Comparison of ENCODE assay signal across 17 cellular contexts in the genomic region with DNA sequence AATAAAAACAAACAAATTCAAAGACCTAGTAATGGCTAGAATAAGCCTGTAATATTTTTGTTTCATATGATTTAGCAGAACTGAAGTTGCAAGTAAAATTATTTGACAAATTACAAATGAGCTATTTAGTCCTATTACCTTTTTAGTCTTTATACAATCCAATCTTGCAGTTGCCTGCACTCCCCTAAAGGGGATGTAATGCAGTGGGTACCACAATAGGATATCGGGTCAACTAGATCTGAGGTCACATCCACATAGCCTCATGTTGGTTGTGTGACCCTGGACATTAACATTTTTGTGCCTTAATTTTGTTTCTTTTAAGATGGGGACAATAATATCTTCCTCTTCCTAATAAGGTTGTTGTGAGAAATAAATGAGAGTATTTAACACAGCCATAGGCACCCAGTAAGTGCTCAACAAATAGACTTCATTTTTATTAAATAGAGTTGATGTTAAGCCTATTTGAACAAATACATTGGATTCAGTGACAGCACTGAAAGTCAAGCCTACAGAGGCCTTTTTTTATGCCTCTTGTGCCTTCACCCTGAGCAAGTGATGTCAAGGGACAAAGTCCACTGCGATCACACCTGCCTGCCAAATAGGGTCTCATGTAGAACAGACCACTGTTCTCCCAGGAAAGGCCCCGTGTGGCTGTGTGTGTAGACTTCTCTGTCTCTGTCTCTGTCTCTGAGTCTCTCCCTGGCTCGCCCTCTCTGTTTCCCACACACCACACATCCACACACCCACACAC.
DNase-seq lines count a peak whose midpoint lies in the region; ATAC-seq and TF ChIP-seq lines count a peak whose summit lies in the region.
"Had no signal": no experiment of that assay in that cellular context is flagged by ENCODE, and none has a peak within 500 bp of the region (broad histone marks: within the 10 kb centered on the region; RNA-seq: fewer than 3 reads in every experiment).

No MANE protein-coding gene starts in this region.

- H3K27me3 Mint-ChIP-seq in H9 (ENCODE audit: low read depth), result peaks cover 6% of the 10 kb centered on the region; the same call in 1 of the 2 replicates

- no TSS peak for BruUV-seq in Panc1 (replicated peaks; lab: Mats Ljungman, UMichigan)

- H2AK5ac ChIP-seq in H9 (ENCODE audit: insufficient read length, low read length) (no peak overlapping the region), mesendoderm (ENCODE audit: low read length) (peak overlapping the region; percentile 95)

- H4K8ac ChIP-seq in H9 (replicated peaks; ENCODE audit: insufficient read length, low read depth, low read length), result no peak overlapping the region
- H4K8ac ChIP-seq in mesendoderm (ENCODE audit: low read depth, low read length), result no peak overlapping the region

- no peak overlapping the region for H2BK12ac ChIP-seq in H9 (ENCODE audit: insufficient read length, low read depth, low read length)

- H3K4me2 ChIP-seq in H9 (ENCODE audit: insufficient read depth, insufficient read length, low read length) (no peak overlapping the region), mesendoderm (ENCODE audit: low read length) (no peak overlapping the region), osteoblast (ENCODE audit: insufficient read depth, low read length) (no peak overlapping the region)
- H3K4me2 ChIP-seq: KMS-11 had no signal

- no peak overlapping the region for H4K91ac ChIP-seq in H9 (ENCODE audit: insufficient read length, low read depth, low read length)

- H2BK120ac ChIP-seq in H9 (ENCODE audit: low read depth, low read length, poor library complexity, severe bottlenecking) (no peak overlapping the region), mesendoderm (ENCODE audit: low read depth, low read length) (no peak overlapping the region)

- H3K56ac ChIP-seq in H9 (ENCODE audit: insufficient read length, low read depth, low read length) (no peak overlapping the region), mesendoderm (ENCODE audit: low read length) (peak overlapping the region; percentile 30)

- H3K14ac ChIP-seq in H9 (ENCODE audit: insufficient read depth, low read length), result no peak overlapping the region

- in situ Hi-C loops in Panc1 (cut with HindIII; ENCODE audit: low pct_unique_long_range_greater_than_20kb, low sequenced_read_pairs), result no loop called here

- no peak overlapping the region for H3K4me3 Mint-ChIP-seq in H9
- H3K4me3 Mint-ChIP-seq: CD4-positive, CD25-positive, alpha-beta regulatory T cell had no signal

- H3K4me1 ChIP-seq in H9 (ENCODE audit: insufficient read depth, low read length), result peaks cover 4% of the 10 kb centered on the region; the same call in 1 of the 2 replicates
- H3K4me1 ChIP-seq in Panc1 (ENCODE audit: control insufficient read depth, insufficient read depth, low read length), result no peaks in the 10 kb centered on the region
- peaks cover under 1% of the 10 kb centered on the region for H3K4me1 ChIP-seq in mesendoderm (ENCODE audit: control insufficient read depth, low read depth, low read length)
- H3K4me1 ChIP-seq in uterus, result peaks cover 0 to 4% of the 10 kb centered on the region in 2 donors
- H3K4me1 ChIP-seq in osteoblast (ENCODE audit: insufficient read depth, low read length), result peaks cover 23% of the 10 kb centered on the region

- no peaks in the 10 kb centered on the region for H3K36me3 Mint-ChIP-seq in H9 (ENCODE audit: insufficient read depth in 1 of 3, low read depth in 3 of 3)
- H3K36me3 Mint-ChIP-seq: CD4-positive, CD25-positive, alpha-beta regulatory T cell had no signal

- intact Hi-C loops in Panc1 (cut with micrococcal nuclease; ENCODE audit: unreplicated experiment) (no loop called here), uterus (cut with DNase I; ENCODE audit: low total_unique reads) (no loop called here)

- no peaks in the 10 kb centered on the region for H3K9me3 ChIP-seq in H9 (ENCODE audit: control insufficient read depth, low read depth, low read length)
- no peaks in the 10 kb centered on the region for H3K9me3 ChIP-seq in Panc1 (ENCODE audit: control insufficient read depth, insufficient read depth, low read depth, low read length)
- H3K9me3 ChIP-seq in uterus, result no peaks in the 10 kb centered on the region
- H3K9me3 ChIP-seq in osteoblast (ENCODE audit: low read depth, low read length), result no peaks in the 10 kb centered on the region
- H3K9me3 ChIP-seq: SJSA1 had no signal

- H3K4me3 ChIP-seq in Panc1 (ENCODE audit: low read depth in 2 of 2, low read length in 2 of 2), result no peak overlapping the region
- H3K4me3 ChIP-seq in mesendoderm (ENCODE audit: low read length), result no peak overlapping the region
- H3K4me3 ChIP-seq in uterus, result no peak overlapping the region
- no peak overlapping the region for H3K4me3 ChIP-seq in osteoblast (ENCODE audit: insufficient read depth, low read length)
- H3K4me3 ChIP-seq: SJSA1 had no signal

- DNase-seq in H9, result no peak
- DNase-seq in Panc1 (ENCODE audit: low read depth, low spot score), result no peak
- DNase-seq in mesendoderm, result no peak
- DNase-seq in uterus, result no peak
- DNase-seq in osteoblast (ENCODE audit: insufficient read length, low spot score, missing footprints), result no peak
- DNase-seq in stimulated activated CD4-positive, alpha-beta T cell treated with anti-CD3 and anti-CD28 coated beads, Interleukin-4, amount 100 ng/mL, for 1 hour, result no peak
- DNase-seq in NCI-H2107 (lab: John Stamatoyannopoulos, UW), result no peak
- DNase-seq: Calu3; CD4-positive, CD25-positive, alpha-beta regulatory T cell; DMS79 treated with DMSO at 0.1 percent for 48 hours; MM.1S; NCI-H1105; NCI-H1694 treated with DMSO at 0.1 percent for 48 hours; NCI-H226; PC-3 had no signal

- no peak overlapping the region for H3K27ac Mint-ChIP-seq in H9
- H3K27ac Mint-ChIP-seq: CD4-positive, CD25-positive, alpha-beta regulatory T cell had no signal

- H3K18ac ChIP-seq in H9 (ENCODE audit: insufficient read length, low read depth, low read length) (no peak overlapping the region), mesendoderm (ENCODE audit: low read length) (no peak overlapping the region)

- WGBS in H9 (ENCODE audit: extremely low coverage, insufficient read length, low lambda C conversion rate), result no CpG with 5 or more reads among the region's 4 CpGs
- WGBS in mesendoderm (ENCODE audit: extremely low coverage, insufficient coverage, low lambda C conversion rate), result no CpG with 5 or more reads among the region's 4 CpGs

- H2AFZ ChIP-seq in H9 (ENCODE audit: low read length) (no peak overlapping the region), osteoblast (ENCODE audit: low read length) (no peak overlapping the region)

- CTCF ChIA-PET in Panc1 (lab: Charles Lee), result no interaction called here

- H3K36me3 ChIP-seq in Panc1 (ENCODE audit: control insufficient read depth, insufficient read depth, low read length) (no peaks in the 10 kb centered on the region), mesendoderm (ENCODE audit: control insufficient read depth, insufficient read depth, low read length) (no peaks in the 10 kb centered on the region), uterus (no peaks in the 10 kb centered on the region), osteoblast (ENCODE audit: insufficient read depth, low read length) (no peaks in the 10 kb centered on the region)
- H3K36me3 ChIP-seq: SJSA1 had no signal

- POLR2A ChIA-PET in Panc1 (lab: Charles Lee), result no interaction called here

- H3K4ac ChIP-seq in H9 (ENCODE audit: low read depth, low read length) (no peak overlapping the region), mesendoderm (ENCODE audit: low read depth, low read length) (no peak overlapping the region)

- H3K79me2 ChIP-seq in H9 (ENCODE audit: insufficient read depth, low read length), result no peaks in the 10 kb centered on the region
- H3K79me2 ChIP-seq in mesendoderm (ENCODE audit: control insufficient read depth, insufficient read depth, low read length), result no peaks in the 10 kb centered on the region
- no peaks in the 10 kb centered on the region for H3K79me2 ChIP-seq in osteoblast (ENCODE audit: insufficient read depth, low read length)

- no peak overlapping the region for H2BK5ac ChIP-seq in H9 (ENCODE audit: insufficient read length, low read length)
- H2BK5ac ChIP-seq in mesendoderm (ENCODE audit: low read length), result no peak overlapping the region

- no peaks in the 10 kb centered on the region for H3K9me3 Mint-ChIP-seq in H9
- H3K9me3 Mint-ChIP-seq: CD4-positive, CD25-positive, alpha-beta regulatory T cell had no signal

- no peak overlapping the region for H3T11ph ChIP-seq in H9 (ENCODE audit: low read length)

- H3K27ac ChIP-seq in H9 (ENCODE audit: insufficient read length, low read depth, low read length) (no peak overlapping the region), Panc1 (ENCODE audit: low read length) (no peak overlapping the region), mesendoderm (ENCODE audit: low read depth, low read length) (no peak overlapping the region), uterus (peak overlapping the region; percentile 54 to 75), osteoblast (ENCODE audit: low read depth, low read length) (no peak overlapping the region)
- H3K27ac ChIP-seq: KMS-11, SJSA1 had no signal

- no peak overlapping the region for H3K23ac ChIP-seq in H9 (ENCODE audit: insufficient read length, low read depth, low read length)
- no peak overlapping the region for H3K23ac ChIP-seq in mesendoderm (ENCODE audit: low read length)

- H2BK20ac ChIP-seq in H9 (ENCODE audit: low read depth, low read length, poor library complexity, severe bottlenecking), result no peak overlapping the region

- no peak overlapping the region for H4K5ac ChIP-seq in H9 (ENCODE audit: insufficient read length, low read depth, low read length)
- no peak overlapping the region for H4K5ac ChIP-seq in mesendoderm (ENCODE audit: low read length)

- peak; percentile 49 for ATAC-seq in Panc1
- ATAC-seq: PC-3 had no signal

- H3K27me3 ChIP-seq in H9 (ENCODE audit: insufficient read depth, low read length) (no peaks in the 10 kb centered on the region), Panc1 (ENCODE audit: control insufficient read depth, insufficient read depth, low read length) (no peaks in the 10 kb centered on the region), mesendoderm (ENCODE audit: insufficient read depth, low read length, poor library complexity) (no peaks in the 10 kb centered on the region), uterus (no peaks in the 10 kb centered on the region), osteoblast (ENCODE audit: insufficient read depth, low read length) (no peaks in the 10 kb centered on the region)

- H3K9ac ChIP-seq in H9 (ENCODE audit: extremely low read depth, insufficient read length, low read length) (no peak overlapping the region), mesendoderm (ENCODE audit: low read length) (no peak overlapping the region)
- H3K9ac ChIP-seq: KMS-11 had no signal

- no peaks in the 10 kb centered on the region for H3K23me2 ChIP-seq in H9 (ENCODE audit: insufficient read length, low read depth, low read length, poor library complexity, severe bottlenecking)

- TF ChIP-seq CTCF in H9 (conservative IDR thresholded peaks at IDR 0.05) (peak; percentile 31; the same call in 2 of the 3 replicates), Panc1 (IDR thresholded peaks at IDR 0.05) (no peak; the same call in 1 of the 2 replicates), uterus (IDR thresholded peaks at IDR 0.05) (no peak), osteoblast (IDR thresholded peaks at IDR 0.05; ENCODE audit: extremely low read depth, low read depth, low read length) (no peak)

- no peak overlapping the region for H2BK15ac ChIP-seq in H9 (ENCODE audit: low read depth, low read length)
- H2BK15ac ChIP-seq in mesendoderm (replicated peaks; ENCODE audit: low read depth), result no peak overlapping the region

- H3K79me1 ChIP-seq in H9 (ENCODE audit: insufficient read depth, low read depth, low read length, poor library complexity, severe bottlenecking) (no peaks in the 10 kb centered on the region), mesendoderm (ENCODE audit: low read length) (no peaks in the 10 kb centered on the region)

- no peaks in the 10 kb centered on the region for H4K20me1 ChIP-seq in H9 (ENCODE audit: control insufficient read depth, insufficient read depth, insufficient read length)
- no peaks in the 10 kb centered on the region for H4K20me1 ChIP-seq in osteoblast (ENCODE audit: insufficient read depth, low read length)

- no peak for TF ChIP-seq POLR2A in uterus (IDR thresholded peaks at IDR 0.05)

- peaks cover 5% of the 10 kb centered on the region in 2 experiments for H3K4me1 Mint-ChIP-seq in H9
- H3K4me1 Mint-ChIP-seq: CD4-positive, CD25-positive, alpha-beta regulatory T cell had no signal

Comparison
In these comparisons a context has a peak if more than half of its experiments do, and no peak if none do; other contexts are left out.
1. H3K27ac ChIP-seq: peak in uterus (2 of 2); none in H9 (single experiment), Panc1 (single experiment), mesendoderm (single experiment) and osteoblast (single experiment).